ENCODE assay signal across 16 cellular contexts in the genomic region with DNA sequence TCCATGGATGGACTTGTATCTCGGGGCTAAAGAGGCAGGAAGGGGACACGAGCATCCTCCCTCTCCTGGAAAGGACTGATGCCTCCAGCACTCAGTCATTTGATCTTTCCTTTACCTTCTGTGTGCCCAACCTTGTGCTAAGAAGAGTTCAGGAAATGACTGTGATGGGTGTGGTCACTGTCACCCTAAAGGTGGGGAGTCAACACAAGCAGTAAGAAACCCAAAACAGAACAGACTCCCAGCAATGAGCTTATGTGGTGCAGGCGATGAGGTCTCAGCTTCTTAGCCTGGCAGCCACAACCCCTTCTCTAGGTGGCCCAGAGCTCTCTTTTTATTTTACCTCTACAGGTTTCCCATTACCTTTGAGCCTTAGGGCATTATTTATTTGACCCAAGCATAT. TPM values are rescaled to one million over a fixed set of nuclear protein-coding genes. Genes with fewer than 3 reads are reported as not detected.
DNase-seq lines count a peak whose midpoint lies in the region; ATAC-seq lines count a peak whose summit lies in the region.
"Had no signal": no experiment of that assay in that cellular context is flagged by ENCODE, and none has a peak within 500 bp of the region (broad histone marks: within the 10 kb centered on the region; RNA-seq: fewer than 3 reads in every experiment).

No MANE protein-coding gene starts in this region.

- H3K9me3 ChIP-seq in HAP-1, result no peaks in the 10 kb centered on the region
- H3K9me3 ChIP-seq: Peyer's patch had no signal

- DNase-seq in activated naive CD4-positive, alpha-beta T cell treated with anti-CD3 and anti-CD28 coated beads for 36 hours, result peak; percentile 32
- no peak for DNase-seq in activated naive CD4-positive, alpha-beta T cell (lab: John Stamatoyannopoulos, UW)
- peak; percentile 69 for DNase-seq in central memory CD4-positive, alpha-beta T cell
- DNase-seq in stimulated activated effector memory CD8-positive, alpha-beta T cell treated with anti-CD3 and anti-CD28 coated beads, Interleukin-12 subunit alpha, Interleukin-12 subunit beta, amount 100 ng/mL, for 72 hours (ENCODE audit: low spot score in 2 of 2), result no peak
- DNase-seq in HAP-1 (ENCODE audit: low spot score in 2 of 2) (no peak), Right ventricle myocardium superior (no peak)
- DNase-seq: hypothalamus, IMR-90, left colon, MV-4-11, NCI-H2081, NCI-H526 treated with DMSO at 0.1 percent for 48 hours, Peyer's patch had no signal

- in situ Hi-C loops in HAP-1 (cut with MboI; ENCODE audit: low sequenced_read_pairs), result loop anchor here (5.0 kb wide), 1 partner anchor 49 kb away; no protein-coding TSS in a partner anchor

- CTCF ChIA-PET in activated naive CD4-positive, alpha-beta T cell treated with anti-CD3 and anti-CD28 coated beads for 36 hours (lab: Charles Lee), result interaction anchor here (0.7 to 3.1 kb wide), 4 partner anchors 8 to 56 kb away, joined by 3 to 26 read pairs (median 7); no protein-coding TSS in a partner anchor

- intact Hi-C loops in activated naive CD4-positive, alpha-beta T cell treated with anti-CD3 and anti-CD28 coated beads for 36 hours (cut with micrococcal nuclease), result no loop called here
- intact Hi-C loops in Right ventricle myocardium superior (cut with DNase I), result loop anchor here (10.0 kb wide), 1 partner anchor 119 kb away; no protein-coding TSS in a partner anchor

- peak overlapping the region; percentile 86 for H3K27ac Mint-ChIP-seq in activated naive CD4-positive, alpha-beta T cell treated with anti-CD3 and anti-CD28 coated beads for 36 hours
- peak overlapping the region; percentile 98 for H3K27ac Mint-ChIP-seq in T-helper 1 cell treated with Interleukin-12 subunit alpha and Interleukin-12 subunit beta and Interleukin-4 antibody, amounts not matched to agents 30 μg/mL and 1 μg/mL, for 36 hours
- peak overlapping the region; percentile 86 for H3K27ac Mint-ChIP-seq in stimulated activated effector memory CD8-positive, alpha-beta T cell treated with anti-CD3 and anti-CD28 coated beads, Interleukin-12 subunit alpha, Interleukin-12 subunit beta, amount 100 ng/mL, for 72 hours

- peak; percentile 54 for ATAC-seq in stimulated activated effector memory CD8-positive, alpha-beta T cell treated with anti-CD3 and anti-CD28 coated beads, Interleukin-12 subunit alpha, Interleukin-12 subunit beta, amount 100 ng/mL, for 72 hours
- no peak for ATAC-seq in HG03045 (IDR thresholded peaks at IDR 0.05; ENCODE audit: unreplicated experiment)
- no peak for ATAC-seq in Right ventricle myocardium superior (ENCODE audit: poor library complexity)
- ATAC-seq: left colon had no signal

- no peak overlapping the region for H3K4me3 ChIP-seq in HAP-1
- H3K4me3 ChIP-seq: Peyer's patch, smooth muscle cell had no signal

- peaks cover 34% of the 10 kb centered on the region for H3K36me3 Mint-ChIP-seq in activated naive CD4-positive, alpha-beta T cell treated with anti-CD3 and anti-CD28 coated beads for 36 hours (ENCODE audit: low read depth)
- peaks cover 28% of the 10 kb centered on the region for H3K36me3 Mint-ChIP-seq in T-helper 1 cell treated with Interleukin-12 subunit alpha and Interleukin-12 subunit beta and Interleukin-4 antibody, amounts not matched to agents 30 μg/mL and 1 μg/mL, for 36 hours (ENCODE audit: low read depth)
- H3K36me3 Mint-ChIP-seq in stimulated activated effector memory CD8-positive, alpha-beta T cell treated with anti-CD3 and anti-CD28 coated beads, Interleukin-12 subunit alpha, Interleukin-12 subunit beta, amount 100 ng/mL, for 72 hours, result peaks cover 77% of the 10 kb centered on the region

- no peaks in the 10 kb centered on the region for H3K27me3 ChIP-seq in HAP-1 (ENCODE audit: low read depth)
- H3K27me3 ChIP-seq: Peyer's patch had no signal

- no peaks in the 10 kb centered on the region for H3K27me3 Mint-ChIP-seq in activated naive CD4-positive, alpha-beta T cell treated with anti-CD3 and anti-CD28 coated beads for 36 hours (ENCODE audit: low read depth)
- no peaks in the 10 kb centered on the region for H3K27me3 Mint-ChIP-seq in T-helper 1 cell treated with Interleukin-12 subunit alpha and Interleukin-12 subunit beta and Interleukin-4 antibody, amounts not matched to agents 30 μg/mL and 1 μg/mL, for 36 hours (ENCODE audit: low read depth)

- peaks cover 68% of the 10 kb centered on the region for H3K36me3 ChIP-seq in HAP-1 (replicated peaks)

- peaks cover 12% of the 10 kb centered on the region for H3K4me1 ChIP-seq in HAP-1

- H3K9me3 Mint-ChIP-seq in activated naive CD4-positive, alpha-beta T cell treated with anti-CD3 and anti-CD28 coated beads for 36 hours, result no peaks in the 10 kb centered on the region
- H3K9me3 Mint-ChIP-seq in T-helper 1 cell treated with Interleukin-12 subunit alpha and Interleukin-12 subunit beta and Interleukin-4 antibody, amounts not matched to agents 30 μg/mL and 1 μg/mL, for 36 hours, result no peaks in the 10 kb centered on the region
- no peaks in the 10 kb centered on the region for H3K9me3 Mint-ChIP-seq in stimulated activated effector memory CD8-positive, alpha-beta T cell treated with anti-CD3 and anti-CD28 coated beads, Interleukin-12 subunit alpha, Interleukin-12 subunit beta, amount 100 ng/mL, for 72 hours

- H3K4me3 Mint-ChIP-seq in activated naive CD4-positive, alpha-beta T cell treated with anti-CD3 and anti-CD28 coated beads for 36 hours, result no peak overlapping the region
- H3K4me3 Mint-ChIP-seq in T-helper 1 cell treated with Interleukin-12 subunit alpha and Interleukin-12 subunit beta and Interleukin-4 antibody, amounts not matched to agents 30 μg/mL and 1 μg/mL, for 36 hours, result peak overlapping the region; percentile 79
- H3K4me3 Mint-ChIP-seq in stimulated activated effector memory CD8-positive, alpha-beta T cell treated with anti-CD3 and anti-CD28 coated beads, Interleukin-12 subunit alpha, Interleukin-12 subunit beta, amount 100 ng/mL, for 72 hours, result peak overlapping the region; percentile 5

- H3K4me1 Mint-ChIP-seq in activated naive CD4-positive, alpha-beta T cell treated with anti-CD3 and anti-CD28 coated beads for 36 hours (ENCODE audit: low read depth), result peaks cover 41% of the 10 kb centered on the region
- H3K4me1 Mint-ChIP-seq in T-helper 1 cell treated with Interleukin-12 subunit alpha and Interleukin-12 subunit beta and Interleukin-4 antibody, amounts not matched to agents 30 μg/mL and 1 μg/mL, for 36 hours (ENCODE audit: low read depth), result peaks cover 32% of the 10 kb centered on the region
- H3K4me1 Mint-ChIP-seq in stimulated activated effector memory CD8-positive, alpha-beta T cell treated with anti-CD3 and anti-CD28 coated beads, Interleukin-12 subunit alpha, Interleukin-12 subunit beta, amount 100 ng/mL, for 72 hours, result peaks cover 51% of the 10 kb centered on the region

RNA-seq across cellular contexts. Expression of gene MPI, which starts 3.8 kb away (rescaled TPM):
- 10 to 100 TPM; 55.2 to 56.1 TPM for total RNA-seq in activated naive CD4-positive, alpha-beta T cell treated with anti-CD3 and anti-CD28 coated beads for 36 hours
- total RNA-seq in Right ventricle myocardium superior, result 53.2 TPM

RNA-seq across cellular contexts. Expression of gene FAM219B, which starts 13.0 kb away (rescaled TPM):
- total RNA-seq in activated naive CD4-positive, alpha-beta T cell treated with anti-CD3 and anti-CD28 coated beads for 36 hours, result 10 to 100 TPM; 60.3 to 63.0 TPM
- 115 TPM for total RNA-seq in Right ventricle myocardium superior

RNA-seq across cellular contexts. Expression of gene SCAMP2, which starts 20.5 kb away (rescaled TPM):
- total RNA-seq in activated naive CD4-positive, alpha-beta T cell treated with anti-CD3 and anti-CD28 coated beads for 36 hours, result 10 to 100 TPM; 60.6 TPM
- 38.8 TPM for total RNA-seq in Right ventricle myocardium superior

RNA-seq across cellular contexts. Expression of gene COX5A, which starts 44.2 kb away (rescaled TPM):
- 100 to 1,000 TPM; 346 to 348 TPM for total RNA-seq in activated naive CD4-positive, alpha-beta T cell treated with anti-CD3 and anti-CD28 coated beads for 36 hours
- total RNA-seq in Right ventricle myocardium superior, result 1,582 TPM

RNA-seq across cellular contexts. Expression of gene ULK3, which starts 50.7 kb away (rescaled TPM):
- total RNA-seq in activated naive CD4-positive, alpha-beta T cell treated with anti-CD3 and anti-CD28 coated beads for 36 hours, result 10 to 100 TPM; 58.9 to 69.2 TPM
- 35.8 TPM for total RNA-seq in Right ventricle myocardium superior

Comparison
In these comparisons a context has a peak if more than half of its experiments do, and no peak if none do; other contexts are left out.
1. DNase-seq: peak in activated naive CD4-positive, alpha-beta T cell treated with anti-CD3 and anti-CD28 coated beads for 36 hours (single experiment) and central memory CD4-positive, alpha-beta T cell (single experiment); none in activated naive CD4-positive, alpha-beta T cell (0 of 4), stimulated activated effector memory CD8-positive, alpha-beta T cell treated with anti-CD3 and anti-CD28 coated beads, Interleukin-12 subunit alpha, Interleukin-12 subunit beta, amount 100 ng/mL, for 72 hours (0 of 2), HAP-1 (0 of 2) and Right ventricle myocardium superior (single experiment).
2. Peak in every context shown above with its lines, with median percentiles within 50 percentile points of each other: H3K27ac Mint-ChIP-seq.